Comparison of ENCODE assay signal across 8 cellular contexts in genomic region chr5:14870347-14871083, GRCh38. TPM values are rescaled to one million over a fixed set of nuclear protein-coding genes. Genes with fewer than 3 reads are reported as not detected.
DNase-seq lines count a peak whose midpoint lies in the region; ATAC-seq and TF ChIP-seq lines count a peak whose summit lies in the region.

No MANE protein-coding gene starts in this region.

- peak overlapping the region; percentile 52; the same call in 1 of the 2 replicates for H3K27ac Mint-ChIP-seq in HFFc6
- H3K27ac Mint-ChIP-seq in central memory CD8-positive, alpha-beta T cell (ENCODE audit: low read depth), result peak overlapping the region; percentile 98

- DNase-seq in BJ (ENCODE audit: low read depth), result no peak
- no peak for DNase-seq in HFFc6
- peak; percentile 35 for DNase-seq in WERI-Rb-1
- peak in 1 of 2 donors; percentile 44 for DNase-seq in central memory CD8-positive, alpha-beta T cell (ENCODE audit: low spot score in 2 of 2)
- DNase-seq in lung (ENCODE audit: low spot score), result no peak
- peak; percentile 53 for DNase-seq in stimulated activated CD8-positive, alpha-beta memory T cell treated with anti-CD3 and anti-CD28 coated beads, Interleukin-12 subunit alpha, Interleukin-12 subunit beta, amount 100 ng/mL, for 1 hour (ENCODE audit: low read depth)

- no peaks in the 10 kb centered on the region for H3K9me3 ChIP-seq in WERI-Rb-1 (ENCODE audit: severe bottlenecking)
- no peaks in the 10 kb centered on the region for H3K9me3 ChIP-seq in lung (ENCODE audit: control insufficient read depth in 2 of 2, insufficient read depth in 1 of 2, low read length in 1 of 2)

- H3K4me3 ChIP-seq in BJ (ENCODE audit: low read depth, low read length), result peak overlapping the region; percentile 84
- H3K4me3 ChIP-seq in WERI-Rb-1 (ENCODE audit: low read depth, low read length), result peak overlapping the region; percentile 92
- H3K4me3 ChIP-seq in lung, result peak overlapping the region; percentile 66

- no peaks in the 10 kb centered on the region for H3K27me3 Mint-ChIP-seq in HFFc6 (ENCODE audit: insufficient read depth)
- no peaks in the 10 kb centered on the region for H3K27me3 Mint-ChIP-seq in central memory CD8-positive, alpha-beta T cell

- peaks cover 4 to 9% of the 10 kb centered on the region in 2 donors for H3K4me1 ChIP-seq in lung (ENCODE audit: control insufficient read depth in 2 of 2, insufficient read depth in 2 of 2, low read length in 2 of 2)

- CTCF ChIA-PET in BJ (lab: Yijun Ruan, JAX), result interaction anchor here (0.6 to 2.6 kb wide), 9 partner anchors 7 to 185 kb away, joined by 3 to 19 read pairs (median 3); no protein-coding TSS in a partner anchor

- WGBS in lung, 2 donors, result 11 to 22% methylated on average over 21 of the region's 21 CpGs

- no peaks in the 10 kb centered on the region for H3K27me3 ChIP-seq in BJ (ENCODE audit: control insufficient read depth, insufficient read depth, low read length)
- H3K27me3 ChIP-seq in WERI-Rb-1 (ENCODE audit: insufficient read depth, low read depth, severe bottlenecking), result no peaks in the 10 kb centered on the region
- H3K27me3 ChIP-seq in lung (ENCODE audit: control insufficient read depth, insufficient read depth), result no peaks in the 10 kb centered on the region

- H3K36me3 Mint-ChIP-seq in HFFc6 (ENCODE audit: low read depth), result no peaks in the 10 kb centered on the region
- H3K36me3 Mint-ChIP-seq in central memory CD8-positive, alpha-beta T cell (ENCODE audit: insufficient read depth), result peaks cover 4% of the 10 kb centered on the region

- ATAC-seq in central memory CD8-positive, alpha-beta T cell (replicated peaks; ENCODE audit: extremely low read depth, poor library complexity, severe bottlenecking), result no peak
- ATAC-seq in lung (ENCODE audit: insufficient read depth, low FRiP score), result no peak
- no peak for ATAC-seq in GM19035 (IDR thresholded peaks at IDR 0.05; ENCODE audit: unreplicated experiment)
- no peak for ATAC-seq in HG03442 (IDR thresholded peaks at IDR 0.05; ENCODE audit: unreplicated experiment)

- H3K36me3 ChIP-seq in BJ (ENCODE audit: control insufficient read depth, insufficient read depth, low read length), result no peaks in the 10 kb centered on the region
- H3K36me3 ChIP-seq in WERI-Rb-1, result no peaks in the 10 kb centered on the region
- H3K36me3 ChIP-seq in lung (ENCODE audit: control insufficient read depth in 2 of 2, insufficient read depth in 2 of 2, low read length in 2 of 2), result no peaks in the 10 kb centered on the region

- 0 out of 2 replicates have a peak, but pooled peaks have one; percentile 13 for TF ChIP-seq CTCF in BJ (IDR thresholded peaks at IDR 0.05; ENCODE audit: insufficient read depth, low read depth, low read length)
- no peak for TF ChIP-seq CTCF in HFFc6 (IDR thresholded peaks at IDR 0.05)
- 0 out of 2 replicates have a peak, but pooled peaks have one; percentile 22 for TF ChIP-seq CTCF in WERI-Rb-1 (IDR thresholded peaks at IDR 0.05; ENCODE audit: low read depth, low read length)
- no peak for TF ChIP-seq CTCF in lung (IDR thresholded peaks at IDR 0.05; ENCODE audit: control extremely low read depth, extremely low read depth)

- peaks cover 22% of the 10 kb centered on the region for H3K4me1 Mint-ChIP-seq in HFFc6 (ENCODE audit: low read depth)
- peaks cover 30% of the 10 kb centered on the region for H3K4me1 Mint-ChIP-seq in central memory CD8-positive, alpha-beta T cell

- POLR2A ChIA-PET in BJ (lab: Charles Lee), result interaction anchor here (0.6 to 0.7 kb wide), 2 partner anchors 262 to 390 kb away, joined by 3 to 8 read pairs; no protein-coding TSS in a partner anchor

- peak overlapping the region; percentile 89 for H3K4me3 Mint-ChIP-seq in HFFc6
- peak overlapping the region; percentile 91 for H3K4me3 Mint-ChIP-seq in central memory CD8-positive, alpha-beta T cell

- H3K9me3 Mint-ChIP-seq in HFFc6, result no peaks in the 10 kb centered on the region
- no peaks in the 10 kb centered on the region for H3K9me3 Mint-ChIP-seq in central memory CD8-positive, alpha-beta T cell

- H3K27ac ChIP-seq in WERI-Rb-1, result peak overlapping the region; percentile 77
- peak overlapping the region in 1 of 2 donors; percentile 82 for H3K27ac ChIP-seq in lung (ENCODE audit: low read depth in 1 of 2, low read length in 1 of 2)

RNA-seq across cellular contexts. Expression of gene ANKH, which starts 1.1 kb away (rescaled TPM):
- 37.7 and 65.3 TPM in 2 replicates for polyA plus RNA-seq in BJ (2011; rRNA removed)
- 53.3 and 59.8 TPM in 2 replicates for polyA minus RNA-seq in BJ (2011; rRNA and poly(A)+ RNA removed)
- 10 to 100 TPM; 32.5 to 35.7 (median 33.0) TPM for total RNA-seq in HFFc6 (2021; fragmentation: NEBNext Ultra II Directional; extraction: Animal tissue kit (Norgen Biotek cat#: 25700))
- 10 to 100 TPM; 17.5 to 46.7 TPM for total RNA-seq in lung
- 10 to 100 TPM; 10.8 to 16.9 TPM for polyA plus RNA-seq in lung

Comparison
In these comparisons a context has a peak if more than half of its experiments do, and no peak if none do; other contexts are left out.
1. DNase-seq: peak in WERI-Rb-1 (single experiment) and stimulated activated CD8-positive, alpha-beta memory T cell treated with anti-CD3 and anti-CD28 coated beads, Interleukin-12 subunit alpha, Interleukin-12 subunit beta, amount 100 ng/mL, for 1 hour (single experiment); none in BJ (single experiment), HFFc6 (single experiment) and lung (single experiment).
2. CTCF ChIP-seq: peak in BJ (single experiment) and WERI-Rb-1 (single experiment); none in HFFc6 (single experiment) and lung (single experiment).
3. Peak in every context shown above with its lines, with median percentiles within 50 percentile points of each other: H3K4me3 ChIP-seq.